Comparison of ENCODE assay signal across 21 cellular contexts in the genomic region with DNA sequence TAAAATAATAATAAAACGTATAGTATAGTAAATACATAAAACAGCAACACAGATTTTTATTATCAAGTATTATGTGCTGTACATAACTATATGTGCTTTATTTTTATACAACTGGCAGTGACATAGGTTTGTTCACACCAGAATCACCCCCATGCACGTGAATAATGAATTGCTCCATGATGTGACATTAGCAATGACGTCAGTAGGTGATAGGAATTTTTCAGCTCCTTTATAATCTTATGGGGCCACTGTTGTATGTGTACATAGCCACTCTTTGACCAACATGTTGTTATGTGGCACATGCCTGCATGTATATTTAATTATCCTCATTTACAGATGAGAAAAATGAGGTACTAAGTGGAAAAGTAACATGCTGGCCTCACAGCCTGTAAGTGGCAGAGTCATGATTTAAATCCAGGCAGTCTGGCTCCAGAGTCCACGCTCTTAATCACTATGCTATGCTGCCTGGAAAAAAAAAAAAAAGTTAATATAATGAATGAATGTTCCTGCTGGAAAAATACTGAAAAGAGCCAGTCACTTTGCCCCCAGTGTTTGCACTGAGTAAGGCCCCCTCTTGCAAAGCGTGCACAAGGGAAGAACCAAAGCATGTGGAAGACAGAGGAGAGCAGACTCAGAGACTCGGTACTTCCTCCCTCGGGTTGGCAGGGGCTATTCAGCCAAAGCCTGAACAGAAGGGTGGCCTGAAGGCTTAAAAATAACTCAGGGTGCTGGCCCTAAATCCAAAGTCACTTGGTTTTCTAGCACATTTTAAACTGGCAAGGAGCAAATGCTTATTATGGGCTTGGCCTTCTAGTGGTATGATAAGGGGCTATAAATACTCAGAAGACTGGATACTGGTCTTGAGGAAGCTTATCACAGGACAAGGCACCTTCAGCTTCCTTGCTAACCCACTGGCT.
A peak's percentile ranks its signal among the peaks of the same experiment; 100 is the strongest.
DNase-seq lines count a peak whose midpoint lies in the region; ATAC-seq and TF ChIP-seq lines count a peak whose summit lies in the region.
"Had no signal": no experiment of that assay in that cellular context is flagged by ENCODE, and none has a peak within 500 bp of the region (broad histone marks: within the 10 kb centered on the region; RNA-seq: fewer than 3 reads in every experiment).

No MANE protein-coding gene starts in this region.

- H2AFZ ChIP-seq in mesenchymal stem cell (ENCODE audit: low read depth, low read length) (no peak overlapping the region), SK-N-SH (ENCODE audit: low read depth) (no peak overlapping the region)

- H3K79me2 ChIP-seq in SK-N-SH (ENCODE audit: insufficient read depth), result peaks cover 30% of the 10 kb centered on the region

- peaks cover 25% of the 10 kb centered on the region for H3K4me1 ChIP-seq in cardiac muscle cell (ENCODE audit: low read depth)
- peaks cover 6% of the 10 kb centered on the region for H3K4me1 ChIP-seq in mesenchymal stem cell (ENCODE audit: control insufficient read depth, insufficient read depth, low read depth, low read length)
- peaks cover 0 to 49% (median 8%) of the 10 kb centered on the region in 4 donors for H3K4me1 ChIP-seq in stomach
- H3K4me1 ChIP-seq in SK-N-SH (ENCODE audit: control insufficient read depth in 1 of 2, insufficient read depth in 2 of 2, low read depth in 1 of 2, low read length in 1 of 2), result peaks cover 2 to 10% of the 10 kb centered on the region in 2 experiments; a peak in 2 of 4 replicates

- no peak overlapping the region for H3K4me3 ChIP-seq in cardiac muscle cell
- H3K4me3 ChIP-seq in mesenchymal stem cell (ENCODE audit: insufficient read depth in 1 of 2, low read depth in 1 of 2, low read length in 2 of 2), result no peak overlapping the region
- H3K4me3 ChIP-seq in stomach, result no peak overlapping the region
- no peak overlapping the region for H3K4me3 ChIP-seq in SK-N-SH (ENCODE audit: low read depth in 2 of 2, low read length in 1 of 2)
- H3K4me3 ChIP-seq: esophagus squamous epithelium had no signal

- peaks cover 27% of the 10 kb centered on the region for H3K79me1 ChIP-seq in mesenchymal stem cell (replicated peaks; ENCODE audit: low read length, poor library complexity, severe bottlenecking)

- intact Hi-C loops in stomach (cut with DNase I; ENCODE audit: low total_unique reads), result no loop called here

- 82% methylated on average over 4 of the region's 7 CpGs for WGBS in mesenchymal stem cell
- WGBS in stomach, 5 donors, result 33 to 53% (median 37%) methylated on average over 7 of the region's 7 CpGs
- 79% methylated on average over 7 of the region's 7 CpGs for WGBS in SK-N-SH (ENCODE audit: low lambda C conversion rate)

- H3K18ac ChIP-seq in mesenchymal stem cell (ENCODE audit: low read depth in 1 of 2, low read length in 2 of 2), result peak overlapping the region; percentile 28 to 56

- ATAC-seq in GM19467 (IDR thresholded peaks at IDR 0.05; ENCODE audit: unreplicated experiment), result no peak
- ATAC-seq: stimulated activated naive B cell treated with anti-CD40 and anti-IgM and Interleukin-4, amounts not matched to agents 10 μg/mL and 1 μg/mL and 100 μg/mL, for 72 hours; T-cell had no signal

- CTCF ChIA-PET in SK-N-SH (lab: Yijun Ruan, JAX), result no interaction called here

- H2BK12ac ChIP-seq in mesenchymal stem cell (ENCODE audit: low read length in 2 of 2), result no peak overlapping the region

- H2AK5ac ChIP-seq in mesenchymal stem cell (ENCODE audit: low read length, severe bottlenecking), result no peak overlapping the region

- TF ChIP-seq EP300 in stomach (IDR thresholded peaks at IDR 0.05), result no peak
- TF ChIP-seq EP300 in SK-N-SH (IDR thresholded peaks at IDR 0.05; ENCODE audit: borderline replicate concordance in 1 of 2, low read depth in 1 of 2, low read length in 1 of 2), result no peak

- no peak overlapping the region for H3K4ac ChIP-seq in mesenchymal stem cell (ENCODE audit: low read depth in 1 of 2, low read length in 2 of 2)

- H2BK120ac ChIP-seq in mesenchymal stem cell (ENCODE audit: low read depth, low read length), result no peak overlapping the region

- H2BK15ac ChIP-seq in mesenchymal stem cell (ENCODE audit: low read depth, poor library complexity, severe bottlenecking), result peak overlapping the region; percentile 93

- TF ChIP-seq CTCF in cardiac muscle cell (IDR thresholded peaks at IDR 0.05; ENCODE audit: low read depth, low read length), result no peak
- no peak for TF ChIP-seq CTCF in stomach (IDR thresholded peaks at IDR 0.05)
- TF ChIP-seq CTCF in SK-N-SH (IDR thresholded peaks at IDR 0.05), result no peak

- H3K9ac ChIP-seq in mesenchymal stem cell (ENCODE audit: low read length), result no peak overlapping the region
- no peak overlapping the region for H3K9ac ChIP-seq in SK-N-SH

- no peaks in the 10 kb centered on the region for H3K27me3 ChIP-seq in cardiac muscle cell
- no peaks in the 10 kb centered on the region for H3K27me3 ChIP-seq in mesenchymal stem cell (ENCODE audit: control insufficient read depth in 1 of 2, insufficient read depth in 1 of 2, low read length in 2 of 2)
- no peaks in the 10 kb centered on the region for H3K27me3 ChIP-seq in stomach
- no peaks in the 10 kb centered on the region for H3K27me3 ChIP-seq in SK-N-SH (ENCODE audit: insufficient read depth)
- H3K27me3 ChIP-seq: esophagus squamous epithelium had no signal

- H3K27ac ChIP-seq in cardiac muscle cell (peak overlapping the region; percentile 93), mesenchymal stem cell (ENCODE audit: low read length, poor library complexity, severe bottlenecking) (no peak overlapping the region), stomach (peak overlapping the region in 4 of 5 donors; percentile 20 to 81 (median 46)), SK-N-SH (ENCODE audit: low read depth in 2 of 2, low read length in 1 of 2) (no peak overlapping the region)

- H3K9me3 ChIP-seq in cardiac muscle cell (ENCODE audit: low read depth) (no peaks in the 10 kb centered on the region), mesenchymal stem cell (ENCODE audit: control insufficient read depth, low read length) (no peaks in the 10 kb centered on the region), stomach (no peaks in the 10 kb centered on the region), SK-N-SH (no peaks in the 10 kb centered on the region)
- H3K9me3 ChIP-seq: esophagus squamous epithelium had no signal

- H3K4me2 ChIP-seq in mesenchymal stem cell (ENCODE audit: low read length, poor library complexity, severe bottlenecking) (no peak overlapping the region), SK-N-SH (no peak overlapping the region)

- H3F3A ChIP-seq in SK-N-SH (replicated peaks; ENCODE audit: insufficient read depth), result no peaks in the 10 kb centered on the region

- H4K91ac ChIP-seq in mesenchymal stem cell (ENCODE audit: low read length), result no peak overlapping the region

- DNase-seq in OCI-M1 (lab: John Stamatoyannopoulos, UW), result peak; percentile 82
- peak in 1 of 2 donors; percentile 49 for DNase-seq in cardiac muscle cell (ENCODE audit: low read depth in 1 of 2, low spot score in 1 of 2)
- DNase-seq in mesenchymal stem cell, result peak; percentile 47
- no peak for DNase-seq in stomach
- no peak for DNase-seq in NCI-H510A (lab: John Stamatoyannopoulos, UW)
- no peak for DNase-seq in SK-N-SH
- no peak for DNase-seq in kidney tubule cell (ENCODE audit: low spot score)
- DNase-seq: activated gamma-delta T cell treated with Interleukin-2 at 50 U/mL for 16 hours; activated T-cell treated with anti-CD3 and anti-CD28 coated beads for 4 hours; AML-193; amygdala; effector memory CD4-positive, alpha-beta T cell; esophagus squamous epithelium; immature natural killer cell; NCI-H2107; NCI-H526; SHP77; stimulated activated naive B cell treated with anti-CD40 and anti-IgM and Interleukin-4, amounts not matched to agents 10 μg/mL and 1 μg/mL and 100 μg/mL, for 72 hours; T-cell; trophoblast cell had no signal

- TF ChIP-seq POLR2A in stomach (IDR thresholded peaks at IDR 0.05), result no peak

- TF ChIP-seq RAD21 in SK-N-SH (IDR thresholded peaks at IDR 0.05; ENCODE audit: low read length), result no peak

- H3K23ac ChIP-seq in mesenchymal stem cell (ENCODE audit: low read length in 2 of 2), result no peak overlapping the region

- H3K14ac ChIP-seq in mesenchymal stem cell (ENCODE audit: low read length in 2 of 2), result no peak overlapping the region

- H4K20me1 ChIP-seq in SK-N-SH (ENCODE audit: insufficient read depth), result no peaks in the 10 kb centered on the region

- POLR2A ChIA-PET in SK-N-SH (lab: Yijun Ruan, JAX), result no interaction called here

- peak overlapping the region; percentile 84 for H2BK5ac ChIP-seq in mesenchymal stem cell (ENCODE audit: low read depth, low read length, poor library complexity, severe bottlenecking)

- H4K8ac ChIP-seq in mesenchymal stem cell (ENCODE audit: low read length), result peak overlapping the region; percentile 35

- no peaks in the 10 kb centered on the region for H3K9me2 ChIP-seq in SK-N-SH

- H3K36me3 ChIP-seq in cardiac muscle cell, result no peaks in the 10 kb centered on the region
- H3K36me3 ChIP-seq in mesenchymal stem cell (ENCODE audit: control insufficient read depth in 1 of 2, insufficient read depth in 2 of 2, low read depth in 1 of 2, low read length in 2 of 2), result peaks cover 6 to 7% of the 10 kb centered on the region in 2 experiments
- no peaks in the 10 kb centered on the region for H3K36me3 ChIP-seq in stomach
- peaks cover 0 to 7% of the 10 kb centered on the region in 2 experiments for H3K36me3 ChIP-seq in SK-N-SH (replicated peaks in 1 of 2; ENCODE audit: control insufficient read depth in 1 of 2, insufficient read depth in 2 of 2, low read length in 1 of 2)
- H3K36me3 ChIP-seq: esophagus squamous epithelium had no signal

TF ChIP-seq in SK-N-SH, 30 proteins besides CTCF, POLR2A, EP300 and RAD21:
- TF ChIP-seq FOSL2 (IDR thresholded peaks at IDR 0.05; ENCODE audit: borderline replicate concordance, low read depth), result no peak
- TF ChIP-seq FOXM1 (IDR thresholded peaks at IDR 0.05; ENCODE audit: low read depth), result no peak
- no peak for TF ChIP-seq GABPA (IDR thresholded peaks at IDR 0.05; ENCODE audit: low read depth)
- no peak for TF ChIP-seq MXI1 (IDR thresholded peaks at IDR 0.05; ENCODE audit: low read depth, low read length)
- TF ChIP-seq, protein P1, sequence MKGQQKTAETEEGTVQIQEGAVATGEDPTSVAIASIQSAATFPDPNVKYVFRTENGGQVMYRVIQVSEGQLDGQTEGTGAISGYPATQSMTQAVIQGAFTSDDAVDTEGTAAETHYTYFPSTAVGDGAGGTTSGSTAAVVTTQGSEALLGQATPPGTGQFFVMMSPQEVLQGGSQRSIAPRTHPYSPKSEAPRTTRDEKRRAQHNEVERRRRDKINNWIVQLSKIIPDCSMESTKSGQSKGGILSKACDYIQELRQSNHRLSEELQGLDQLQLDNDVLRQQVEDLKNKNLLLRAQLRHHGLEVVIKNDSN (IDR thresholded peaks at IDR 0.05; ENCODE audit: borderline replicate concordance, low read depth), result no peak

Comparison
In these comparisons a context has a peak if more than half of its experiments do, and no peak if none do; other contexts are left out.
1. DNase-seq: peak in OCI-M1 (single experiment) and mesenchymal stem cell (single experiment); none in stomach (single experiment), NCI-H510A (single experiment), SK-N-SH (single experiment) and kidney tubule cell (single experiment).
2. H3K27ac ChIP-seq: peak in cardiac muscle cell (single experiment) and stomach (4 of 5); none in mesenchymal stem cell (single experiment) and SK-N-SH (0 of 2).